ENCODE assay signal across 29 cellular contexts in the genomic region with DNA sequence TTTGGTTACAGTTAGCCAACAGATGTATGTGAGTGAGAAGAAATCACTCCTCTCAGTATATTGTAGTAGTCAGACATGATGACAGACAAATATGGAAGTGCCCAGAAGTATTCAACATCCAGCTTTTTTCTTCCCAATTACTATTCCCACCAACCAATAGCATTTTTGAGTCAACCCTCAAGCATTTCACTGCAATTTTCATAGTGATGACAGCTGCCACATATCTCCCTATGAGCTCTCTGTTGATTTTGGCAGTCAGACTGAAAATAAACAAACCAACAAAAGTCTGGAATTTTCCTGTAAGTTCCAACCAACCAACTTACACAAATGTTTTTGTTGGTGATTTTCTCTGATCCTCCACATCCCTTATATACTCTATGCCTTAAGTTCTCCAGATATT. TPM values are rescaled to one million over a fixed set of nuclear protein-coding genes. Genes with fewer than 3 reads are reported as not detected.
DNase-seq lines count a peak whose midpoint lies in the region; ATAC-seq, FAIRE-seq and TF ChIP-seq lines count a peak whose summit lies in the region.
"Had no signal": no experiment of that assay in that cellular context is flagged by ENCODE, and none has a peak within 500 bp of the region (broad histone marks: within the 10 kb centered on the region; RNA-seq: fewer than 3 reads in every experiment).

No MANE protein-coding gene starts in this region.

- H3K27ac ChIP-seq in IMR-90 (ENCODE audit: insufficient read depth, low read length): no peak overlapping the region
- H3K27ac ChIP-seq in smooth muscle cell (ENCODE audit: low read depth): no peak overlapping the region
- no peak overlapping the region for H3K27ac ChIP-seq in naive thymus-derived CD4-positive, alpha-beta T cell (ENCODE audit: low read depth, low read length)
- no peak overlapping the region for H3K27ac ChIP-seq in kidney (ENCODE audit: low read depth in 2 of 2, low read length in 2 of 2)
- H3K27ac ChIP-seq: cardiac muscle cell, lower lobe of right lung, testis, WERI-Rb-1 had no signal

- peaks cover 0 to 8% (median 0%) of the 10 kb centered on the region in 11 donors for H3K9me3 Mint-ChIP-seq in naive thymus-derived CD4-positive, alpha-beta T cell
- H3K9me3 Mint-ChIP-seq: activated CD4-positive, alpha-beta T cell treated with anti-CD3 and anti-CD28 coated beads, Interleukin-2, amount 10 ng/mL, durations not matched to agents 7 days and 5 days; activated naive CD4-positive, alpha-beta T cell treated with anti-CD3 and anti-CD28 coated beads for 36 hours; neural crest cell had no signal

- H2BK120ac ChIP-seq in IMR-90 (ENCODE audit: low read depth, low read length): no peak overlapping the region

- no peaks in the 10 kb centered on the region for H3K36me3 ChIP-seq in IMR-90 (ENCODE audit: control insufficient read depth, insufficient read depth, low read length)
- H3K36me3 ChIP-seq in smooth muscle cell (ENCODE audit: low read depth): no peaks in the 10 kb centered on the region
- H3K36me3 ChIP-seq in naive thymus-derived CD4-positive, alpha-beta T cell (ENCODE audit: control insufficient read depth in 2 of 3, insufficient read depth in 3 of 3, low read length in 3 of 3): no peaks in the 10 kb centered on the region
- H3K36me3 ChIP-seq in kidney (ENCODE audit: control insufficient read depth in 1 of 2, insufficient read depth in 2 of 2, low read length in 2 of 2): no peaks in the 10 kb centered on the region
- H3K36me3 ChIP-seq: cardiac muscle cell, lower lobe of right lung, WERI-Rb-1 had no signal

- POLR2A ChIA-PET in IMR-90 (lab: Charles Lee; ENCODE audit: unreplicated experiment): no interaction called here
- POLR2A ChIA-PET in naive thymus-derived CD4-positive, alpha-beta T cell (lab: Charles Lee): no interaction called here

- no peak for TF ChIP-seq RAD21 in IMR-90 (IDR thresholded peaks at IDR 0.05; ENCODE audit: low read length)

- H3K27me3 ChIP-seq in IMR-90 (ENCODE audit: control insufficient read depth, insufficient read depth, low read length): no peaks in the 10 kb centered on the region
- H3K27me3 ChIP-seq in smooth muscle cell (ENCODE audit: low read depth): no peaks in the 10 kb centered on the region
- H3K27me3 ChIP-seq in naive thymus-derived CD4-positive, alpha-beta T cell (ENCODE audit: control insufficient read depth in 2 of 2, insufficient read depth in 2 of 2, low read length in 2 of 2): no peaks in the 10 kb centered on the region
- H3K27me3 ChIP-seq: cardiac muscle cell, testis had no signal

- H3K14ac ChIP-seq in IMR-90 (replicated peaks; ENCODE audit: low read depth, low read length): no peak overlapping the region

- H2BK5ac ChIP-seq in IMR-90 (ENCODE audit: low read depth, low read length, poor library complexity, severe bottlenecking): no peak overlapping the region

- no TSS peak for BruUV-seq in IMR-90 (replicated peaks; lab: Mats Ljungman, UMichigan)

- intact Hi-C loops in IMR-90 (cut with micrococcal nuclease) (no loop called here), kidney (cut with DNase I) (no loop called here)
- intact Hi-C loops in naive thymus-derived CD4-positive, alpha-beta T cell (cut with micrococcal nuclease): no loop called here

- no peak overlapping the region for H2BK15ac ChIP-seq in IMR-90 (ENCODE audit: low read depth, low read length)

- CTCF ChIA-PET in IMR-90 (lab: Yijun Ruan, JAX): interaction anchor here (0.5 kb wide), 1 partner anchor 433 kb away, joined by 5 read pairs; no protein-coding TSS in a partner anchor
- CTCF ChIA-PET in naive thymus-derived CD4-positive, alpha-beta T cell (lab: Charles Lee): no interaction called here

- ATAC-seq in IMR-90 (ENCODE audit: low read depth): no peak
- no peak for ATAC-seq in naive thymus-derived CD4-positive, alpha-beta T cell
- ATAC-seq: lower lobe of right lung, mucosa of descending colon, sciatic nerve had no signal

- H3K18ac ChIP-seq in IMR-90 (ENCODE audit: low read depth, low read length): no peak overlapping the region

- no peaks in the 10 kb centered on the region for H3K9me3 ChIP-seq in IMR-90 (ENCODE audit: control insufficient read depth, insufficient read depth, low read length)
- H3K9me3 ChIP-seq in smooth muscle cell (replicated peaks; ENCODE audit: low read depth): no peaks in the 10 kb centered on the region
- H3K9me3 ChIP-seq in naive thymus-derived CD4-positive, alpha-beta T cell (ENCODE audit: control insufficient read depth in 2 of 3, low read length in 3 of 3): no peaks in the 10 kb centered on the region
- H3K9me3 ChIP-seq in kidney (ENCODE audit: control insufficient read depth in 1 of 2, low read length in 2 of 2): no peaks in the 10 kb centered on the region
- H3K9me3 ChIP-seq: lower lobe of right lung, mucosa of descending colon, testis had no signal

- H3K56ac ChIP-seq in IMR-90 (ENCODE audit: extremely low read depth, insufficient read depth, low read length): no peak overlapping the region

- H3K4me1 ChIP-seq in IMR-90 (ENCODE audit: control insufficient read depth, insufficient read depth, low read length): no peaks in the 10 kb centered on the region
- no peaks in the 10 kb centered on the region for H3K4me1 ChIP-seq in smooth muscle cell (ENCODE audit: low read depth)
- no peaks in the 10 kb centered on the region for H3K4me1 ChIP-seq in naive thymus-derived CD4-positive, alpha-beta T cell (ENCODE audit: control insufficient read depth in 2 of 2, insufficient read depth in 2 of 2, low read length in 2 of 2)
- H3K4me1 ChIP-seq in kidney (ENCODE audit: control insufficient read depth in 1 of 2, insufficient read depth in 1 of 2, low read depth in 1 of 2, low read length in 2 of 2): no peaks in the 10 kb centered on the region
- H3K4me1 ChIP-seq: lower lobe of right lung, testis had no signal

- no peak overlapping the region for H3K4me2 ChIP-seq in IMR-90 (ENCODE audit: low read depth, low read length)
- H3K4me2 ChIP-seq in smooth muscle cell: no peak overlapping the region

- DNase-seq in IMR-90: peak; percentile 7
- DNase-seq in brain pericyte (ENCODE audit: low read depth, low spot score): peak; percentile 33
- peak; percentile 24 for DNase-seq in kidney glomerular epithelial cell (lab: John Stamatoyannopoulos, UW)
- no peak for DNase-seq in smooth muscle cell (lab: John Stamatoyannopoulos, UW; ENCODE audit: unreplicated experiment)
- no peak for DNase-seq in activated CD4-positive, alpha-beta T cell treated with anti-CD3 and anti-CD28 coated beads for 4 hours
- DNase-seq in naive thymus-derived CD4-positive, alpha-beta T cell: no peak
- DNase-seq in kidney: no peak
- DNase-seq: activated CD4-positive, alpha-beta T cell treated with anti-CD3 and anti-CD28 coated beads, Interleukin-2, amount 10 ng/mL, durations not matched to agents 7 days and 5 days; activated naive CD4-positive, alpha-beta T cell treated with anti-CD3 and anti-CD28 coated beads for 36 hours; activated T-cell treated with anti-CD3 and anti-CD28 coated beads, Interleukin-2, amount 50 U/mL, for 48 hours; amniotic stem cell; Calu3; cortex of kidney; glutamatergic neuron; Karpas-422; lower lobe of right lung; mucosa of descending colon; NCI-H187; NCI-H526 treated with DMSO at 0.1 percent for 48 hours; Right ventricle myocardium superior; stimulated activated naive CD4-positive, alpha-beta T cell treated with Interleukin-2 at 50 U/mL for 16 hours; T-helper 9 cell; testis; WERI-Rb-1 had no signal

- H3K4ac ChIP-seq in IMR-90 (ENCODE audit: low read depth, low read length): no peak overlapping the region

- no peaks in the 10 kb centered on the region for H4K20me1 ChIP-seq in IMR-90 (ENCODE audit: insufficient read depth, low read length)
- H4K20me1 ChIP-seq in smooth muscle cell (ENCODE audit: low read depth): no peaks in the 10 kb centered on the region

- H3K9ac ChIP-seq in IMR-90 (ENCODE audit: low read depth, low read length) (no peak overlapping the region), smooth muscle cell (ENCODE audit: low read depth) (no peak overlapping the region), kidney (ENCODE audit: low read length in 2 of 2) (no peak overlapping the region)

- H3K4me3 Mint-ChIP-seq in naive thymus-derived CD4-positive, alpha-beta T cell: no peak overlapping the region
- H3K4me3 Mint-ChIP-seq: activated CD4-positive, alpha-beta T cell treated with anti-CD3 and anti-CD28 coated beads, Interleukin-2, amount 10 ng/mL, durations not matched to agents 7 days and 5 days; activated naive CD4-positive, alpha-beta T cell treated with anti-CD3 and anti-CD28 coated beads for 36 hours; CD14-positive monocyte; neural crest cell had no signal

- no peaks in the 10 kb centered on the region for H3K36me3 Mint-ChIP-seq in naive thymus-derived CD4-positive, alpha-beta T cell
- H3K36me3 Mint-ChIP-seq: CD14-positive monocyte had no signal

- TF ChIP-seq CTCF in IMR-90 (conservative IDR thresholded peaks at IDR 0.05; ENCODE audit: low read depth, low read length) (no peak), smooth muscle cell (IDR thresholded peaks at IDR 0.05; ENCODE audit: borderline replicate concordance, insufficient read depth, poor library complexity, severe bottlenecking) (no peak), kidney (IDR thresholded peaks at IDR 0.05; ENCODE audit: borderline replicate concordance, extremely low read depth, insufficient read depth) (no peak)

- no peak overlapping the region for H2AK9ac ChIP-seq in IMR-90 (replicated peaks; ENCODE audit: low read depth, low read length, poor library complexity)

- no peak overlapping the region for H4K8ac ChIP-seq in IMR-90 (ENCODE audit: low read depth in 2 of 2, low read length in 2 of 2)

- H3K27ac Mint-ChIP-seq in naive thymus-derived CD4-positive, alpha-beta T cell: no peak overlapping the region
- H3K27ac Mint-ChIP-seq: activated CD4-positive, alpha-beta T cell treated with anti-CD3 and anti-CD28 coated beads, Interleukin-2, amount 10 ng/mL, durations not matched to agents 7 days and 5 days; activated naive CD4-positive, alpha-beta T cell treated with anti-CD3 and anti-CD28 coated beads for 36 hours; CD14-positive monocyte had no signal

- no peak for FAIRE-seq in kidney (lab: Jason Lieb, UNC)
- FAIRE-seq: urothelium cell line had no signal

- in situ Hi-C loops in IMR-90 (cut with MboI; ENCODE audit: low sequenced_read_pairs): no loop called here

- H4K91ac ChIP-seq in IMR-90 (ENCODE audit: insufficient read depth, low read depth, low read length): no peak overlapping the region

- no peak overlapping the region for H2BK20ac ChIP-seq in IMR-90 (ENCODE audit: low read depth, low read length)

- H3K79me2 ChIP-seq in smooth muscle cell (ENCODE audit: low read depth): no peaks in the 10 kb centered on the region

- no peak overlapping the region for H4K5ac ChIP-seq in IMR-90 (ENCODE audit: low read depth, low read length)

- H3K9me1 ChIP-seq in IMR-90 (ENCODE audit: insufficient read depth, low read length): no peaks in the 10 kb centered on the region

- no peaks in the 10 kb centered on the region for H3F3A ChIP-seq in smooth muscle cell (ENCODE audit: low read depth)

- H2AK5ac ChIP-seq in IMR-90 (ENCODE audit: low read depth, low read length): no peak overlapping the region

- dilution Hi-C loops in IMR-90 (cut with HindIII; ENCODE audit: low sequenced_read_pairs, unreplicated experiment): no loop called here

- no peaks in the 10 kb centered on the region for H3K4me1 Mint-ChIP-seq in naive thymus-derived CD4-positive, alpha-beta T cell
- H3K4me1 Mint-ChIP-seq: activated CD4-positive, alpha-beta T cell treated with anti-CD3 and anti-CD28 coated beads, Interleukin-2, amount 10 ng/mL, durations not matched to agents 7 days and 5 days; CD14-positive monocyte had no signal

- H2AFZ ChIP-seq in IMR-90 (replicated peaks; ENCODE audit: low read length, poor library complexity) (no peak overlapping the region), smooth muscle cell (ENCODE audit: low read depth) (peak overlapping the region; percentile 82)

- no peaks in the 10 kb centered on the region for H3K79me1 ChIP-seq in IMR-90 (ENCODE audit: low read depth in 1 of 2, low read length in 2 of 2)

- TF ChIP-seq POLR2A in IMR-90 (IDR thresholded peaks at IDR 0.05; ENCODE audit: low read depth, low read length): no peak

- no peaks in the 10 kb centered on the region for H3K27me3 Mint-ChIP-seq in naive thymus-derived CD4-positive, alpha-beta T cell
- H3K27me3 Mint-ChIP-seq: activated CD4-positive, alpha-beta T cell treated with anti-CD3 and anti-CD28 coated beads, Interleukin-2, amount 10 ng/mL, durations not matched to agents 7 days and 5 days had no signal

- H3K23ac ChIP-seq in IMR-90 (ENCODE audit: low read depth, low read length): no peak overlapping the region

- H3K4me3 ChIP-seq in IMR-90 (ENCODE audit: insufficient read depth, low read depth, low read length): no peak overlapping the region
- H3K4me3 ChIP-seq in smooth muscle cell: no peak overlapping the region
- H3K4me3 ChIP-seq in naive thymus-derived CD4-positive, alpha-beta T cell (ENCODE audit: low read length): no peak overlapping the region
- H3K4me3 ChIP-seq in kidney (ENCODE audit: low read length in 2 of 2): no peak overlapping the region
- H3K4me3 ChIP-seq: cardiac muscle cell, lower lobe of right lung, mucosa of descending colon, testis had no signal

RNA-seq across cellular contexts. Expression of a gene that starts 8.2 kb away (rescaled TPM):
- total RNA-seq in IMR-90 (2012; rRNA removed) (3.4 and 5.3 TPM in 2 replicates), smooth muscle cell (5.4 and 6.7 TPM in 2 replicates), kidney (4.2 TPM)
- polyA plus RNA-seq in IMR-90 (2012; rRNA removed) (1.7 and 2.6 TPM in 2 replicates), smooth muscle cell (2.6 and 3.7 TPM in 2 replicates), kidney (ENCODE audit: insufficient read depth, low read depth, low replicate concordance) (7.2 TPM)
- 0.35 and 1.2 TPM in 2 replicates for polyA plus RNA-seq in IMR-90 (2012; cell fraction: cytosol; rRNA removed)
- polyA plus RNA-seq in IMR-90 (2012; cell fraction: nucleus; rRNA removed; ENCODE audit: low replicate concordance): 0.48 and 0.88 TPM in 2 replicates
- total RNA-seq in naive thymus-derived CD4-positive, alpha-beta T cell: not detected
- polyA plus RNA-seq in naive thymus-derived CD4-positive, alpha-beta T cell: not detected
- total RNA-seq: activated CD4-positive, alpha-beta T cell treated with anti-CD3 and anti-CD28 coated beads, Interleukin-2, amount 10 ng/mL, durations not matched to agents 7 days and 5 days; activated naive CD4-positive, alpha-beta T cell treated with anti-CD3 and anti-CD28 coated beads for 36 hours had no signal
- polyA plus RNA-seq: CD14-positive monocyte had no signal

Comparison
In these comparisons a context has a peak if more than half of its experiments do, and no peak if none do; other contexts are left out.
1. DNase-seq: peak in IMR-90 (single experiment), brain pericyte (single experiment) and kidney glomerular epithelial cell (single experiment); none in smooth muscle cell (single experiment), activated CD4-positive, alpha-beta T cell treated with anti-CD3 and anti-CD28 coated beads for 4 hours (0 of 2), naive thymus-derived CD4-positive, alpha-beta T cell (0 of 9) and kidney (single experiment).